8 cellular contexts compared by ENCODE assay signal in the genomic region with DNA sequence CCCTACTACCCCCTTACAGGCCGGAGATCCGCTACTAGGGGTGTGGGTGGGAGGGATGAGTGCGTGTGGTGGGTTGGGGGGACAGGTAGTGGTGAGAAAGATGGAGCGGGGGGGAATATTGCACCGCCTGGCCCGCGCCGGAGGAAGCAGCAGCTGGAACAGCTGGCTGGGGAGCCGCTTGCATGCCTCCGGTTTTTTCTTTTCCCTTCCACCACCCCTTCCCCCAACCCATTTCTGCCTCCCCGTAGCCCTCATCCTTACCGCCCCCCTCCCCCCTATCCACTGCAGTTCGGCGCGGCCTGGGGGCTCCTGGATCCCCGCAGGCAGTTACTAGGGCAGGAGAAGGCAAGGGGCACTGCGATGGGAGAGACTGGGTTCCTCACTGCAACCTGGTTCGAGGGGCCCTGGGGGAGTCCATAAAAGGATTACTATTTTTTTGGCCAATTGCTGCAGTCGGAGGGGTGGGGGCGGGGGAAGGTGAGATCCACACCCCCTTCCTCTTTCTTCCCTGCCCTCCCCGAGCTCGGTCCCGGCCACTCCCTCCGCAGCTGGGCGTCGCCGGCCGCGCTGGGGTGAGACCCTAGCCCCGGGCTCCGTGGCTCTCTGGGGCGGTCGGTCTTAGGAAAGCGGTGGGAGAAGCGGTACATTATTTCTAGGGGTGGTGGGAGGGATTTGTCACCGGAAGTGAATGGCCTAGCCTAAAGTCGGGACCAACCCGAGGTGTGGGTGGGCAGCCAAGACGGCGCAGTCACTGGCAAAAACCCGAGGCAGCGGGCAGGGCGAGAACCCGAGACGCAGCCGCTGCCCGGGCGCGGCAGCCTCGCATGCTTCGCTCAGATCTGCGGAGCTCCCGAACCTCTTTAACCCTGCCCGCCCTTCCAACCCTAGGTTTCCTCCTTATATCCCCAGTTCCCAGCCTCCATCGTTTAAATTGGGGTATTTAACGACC. TPM values are rescaled to one million over a fixed set of nuclear protein-coding genes. Genes with fewer than 3 reads are reported as not detected.
DNase-seq lines count a peak whose midpoint lies in the region; ATAC-seq, FAIRE-seq and TF ChIP-seq lines count a peak whose summit lies in the region.

No MANE protein-coding gene starts in this region.

- ATAC-seq in GM21360 (IDR thresholded peaks at IDR 0.05; ENCODE audit: unreplicated experiment), result peak; percentile 48

- peaks cover 5% of the 10 kb centered on the region; the same call in 1 of the 2 replicates for H3K79me2 ChIP-seq in OCI-LY1 (ENCODE audit: insufficient read depth, low read length)
- peaks cover 19% of the 10 kb centered on the region for H3K79me2 ChIP-seq in endothelial cell of umbilical vein (ENCODE audit: control insufficient read depth, insufficient read depth, low read length)

- no peak overlapping the region for H2AFZ ChIP-seq in OCI-LY1 (ENCODE audit: low read length)
- peak overlapping the region; percentile 76 for H2AFZ ChIP-seq in endothelial cell of umbilical vein (ENCODE audit: low read depth, low read length)

- H3K27ac ChIP-seq in OCI-LY1 (ENCODE audit: low read depth, low read length, poor library complexity, severe bottlenecking) (peak overlapping the region; percentile 94), endothelial cell of umbilical vein (ENCODE audit: insufficient read depth, low read depth, low read length) (peak overlapping the region; percentile 72)

- H3K9ac ChIP-seq in OCI-LY1 (ENCODE audit: low read length) (peak overlapping the region; percentile 91), endothelial cell of umbilical vein (replicated peaks; ENCODE audit: extremely low read depth, insufficient read depth, low read length) (peak overlapping the region; percentile 94)

- POLR2A ChIA-PET in endothelial cell of umbilical vein (lab: Charles Lee), result interaction anchor here (1.1 to 2.8 kb wide), 6 partner anchors 20 to 133 kb away, joined by 4 to 39 read pairs (median 6); a partner anchor contains a TSS

- H3K9me1 ChIP-seq in endothelial cell of umbilical vein (replicated peaks; ENCODE audit: control insufficient read depth, extremely low read depth, insufficient read depth, low read length), result no peaks in the 10 kb centered on the region

- H3K4me3 ChIP-seq in OCI-LY1 (ENCODE audit: low read depth, low read length, poor library complexity, severe bottlenecking) (peak overlapping the region; percentile 85), endothelial cell of umbilical vein (replicated peaks in 1 of 3; ENCODE audit: insufficient read depth in 1 of 3, low read depth in 1 of 3, low read length in 3 of 3) (peak overlapping the region; percentile 66 to 92 (median 84))

- H3F3A ChIP-seq in OCI-LY1 (ENCODE audit: insufficient read depth, low read length), result peaks cover 4% of the 10 kb centered on the region; the same call in 1 of the 2 replicates

- TF ChIP-seq CTCF in OCI-LY1 (IDR thresholded peaks at IDR 0.05; ENCODE audit: low read length), result no peak
- no peak for TF ChIP-seq CTCF in endothelial cell of umbilical vein (IDR thresholded peaks at IDR 0.05; ENCODE audit: extremely low read depth in 1 of 2, insufficient read depth in 1 of 2, low read depth in 1 of 2, low read length in 2 of 2)

- intact Hi-C loops in endothelial cell of umbilical vein (cut with micrococcal nuclease), result loop anchor here (1.0 to 5.0 kb wide), 6 partner anchors 20 to 428 kb away; a partner anchor contains a TSS

- H3K4me2 ChIP-seq in OCI-LY1 (ENCODE audit: low read length), result peak overlapping the region; percentile 80
- peak overlapping the region; percentile 96 for H3K4me2 ChIP-seq in endothelial cell of umbilical vein (ENCODE audit: insufficient read depth, low read length)

- dilution Hi-C loops in endothelial cell of umbilical vein (cut with MboI; ENCODE audit: extremely low pct_ligation_motif_present, low sequenced_read_pairs), result no loop called here

- TF ChIP-seq POLR2A in endothelial cell of umbilical vein (IDR thresholded peaks at IDR 0.05; ENCODE audit: low read depth, low read length), result peak; percentile 94

- CTCF ChIA-PET in endothelial cell of umbilical vein (lab: Charles Lee), result interaction anchor here (0.6 to 4.0 kb wide), 7 partner anchors 12 to 133 kb away, joined by 3 to 27 read pairs (median 4); a partner anchor contains a TSS

- peak; percentile 88 for FAIRE-seq in HTR-8/SVneo (lab: Jason Lieb, UNC)
- peak; percentile 91 for FAIRE-seq in endothelial cell of umbilical vein (lab: Jason Lieb, UNC)

- H3K9me3 ChIP-seq in OCI-LY1 (ENCODE audit: low read length) (no peaks in the 10 kb centered on the region), endothelial cell of umbilical vein (replicated peaks; ENCODE audit: control insufficient read depth, insufficient read depth, low read length) (no peaks in the 10 kb centered on the region)

- no TSS peak for BruUV-seq in endothelial cell of umbilical vein (replicated peaks; lab: Mats Ljungman, UMichigan)

- H4K20me1 ChIP-seq in OCI-LY1 (ENCODE audit: insufficient read depth, low read length), result no peaks in the 10 kb centered on the region
- H4K20me1 ChIP-seq in endothelial cell of umbilical vein (replicated peaks; ENCODE audit: control insufficient read depth, extremely low read depth, insufficient read depth, low read length), result no peaks in the 10 kb centered on the region

- H3K9me2 ChIP-seq in OCI-LY1 (ENCODE audit: low read depth, low read length), result no peaks in the 10 kb centered on the region

- H3K36me3 ChIP-seq in OCI-LY1 (ENCODE audit: insufficient read depth, low read length), result peaks cover 12% of the 10 kb centered on the region
- H3K36me3 ChIP-seq in endothelial cell of umbilical vein (ENCODE audit: control insufficient read depth in 2 of 2, extremely low read depth in 1 of 2, insufficient read depth in 2 of 2, low read length in 2 of 2), result no peaks in the 10 kb centered on the region

- H3K27me3 ChIP-seq in OCI-LY1 (ENCODE audit: insufficient read depth, low read length) (no peaks in the 10 kb centered on the region), endothelial cell of umbilical vein (ENCODE audit: control insufficient read depth in 2 of 2, insufficient read depth in 2 of 2, low read length in 2 of 2) (no peaks in the 10 kb centered on the region)

- DNase-seq in COLO829 (ENCODE audit: low spot score) (peak; percentile 88), HTR-8/SVneo (ENCODE audit: insufficient read length, low spot score) (peak; percentile 92), endothelial cell of umbilical vein (ENCODE audit: low read depth, low spot score) (peak; percentile 93), midbrain (lab: John Stamatoyannopoulos, UW) (peak; percentile 64)
- DNase-seq in activated CD8-positive, alpha-beta memory T cell treated with anti-CD3 and anti-CD28 coated beads, Interleukin-2, amount 50 U/mL, for 48 hours, result peak; percentile 89
- DNase-seq in stimulated activated CD8-positive, alpha-beta memory T cell treated with anti-CD3 and anti-CD28 coated beads, Interleukin-15, amount 100 ng/mL, for 4 hours (ENCODE audit: low read depth in 2 of 2), result peak; percentile 54 to 60

- H3K4me1 ChIP-seq in OCI-LY1 (ENCODE audit: insufficient read depth, low read length, severe bottlenecking) (peaks cover 50% of the 10 kb centered on the region), endothelial cell of umbilical vein (ENCODE audit: control insufficient read depth, extremely low read depth, insufficient read depth, low read length) (peaks cover 25% of the 10 kb centered on the region)

TF ChIP-seq in endothelial cell of umbilical vein, 7 proteins besides CTCF, POLR2A, EP300 and RAD21:
- no peak for TF ChIP-seq EZH2 (IDR thresholded peaks at IDR 0.05; ENCODE audit: borderline replicate concordance, low read depth, low read length, severe bottlenecking)
- TF ChIP-seq POLR2AphosphoS5 (IDR thresholded peaks at IDR 0.05; ENCODE audit: insufficient read depth, low read depth, low read length), result peak; percentile 84

RNA-seq across cellular contexts. Expression of a gene that starts 0.8 kb away (rescaled TPM):
- total RNA-seq in endothelial cell of umbilical vein, result 17.1 and 19.1 TPM in 2 replicates
- polyA plus RNA-seq in endothelial cell of umbilical vein, result 13.5 and 15.9 TPM in 2 replicates
- polyA plus RNA-seq in endothelial cell of umbilical vein (2011; cell fraction: cytosol; rRNA removed), result 13.8 and 14.2 TPM in 2 replicates
- 10.5 and 10.7 TPM in 2 replicates for polyA plus RNA-seq in endothelial cell of umbilical vein (2011; cell fraction: nucleus; rRNA removed)
- 12.0 and 13.0 TPM in 2 replicates for polyA plus RNA-seq in endothelial cell of umbilical vein (2012)
- 7.9 and 10.1 TPM in 2 replicates for polyA minus RNA-seq in endothelial cell of umbilical vein
- 9.5 TPM for polyA minus RNA-seq in endothelial cell of umbilical vein (2011; cell fraction: cytosol; rRNA and poly(A)+ RNA removed)
- polyA minus RNA-seq in endothelial cell of umbilical vein (2011; cell fraction: nucleus; rRNA and poly(A)+ RNA removed), result 5.4 and 5.9 TPM in 2 replicates

RNA-seq across cellular contexts. Expression of a gene that starts 24.3 kb away (rescaled TPM):
- 0.40 and 0.48 TPM in 2 replicates for total RNA-seq in endothelial cell of umbilical vein
- polyA plus RNA-seq in endothelial cell of umbilical vein, result 0.32 and 0.46 TPM in 2 replicates
- polyA plus RNA-seq in endothelial cell of umbilical vein (2011; cell fraction: cytosol; rRNA removed), result 0.49 and 0.59 TPM in 2 replicates
- 0.63 and 0.75 TPM in 2 replicates for polyA plus RNA-seq in endothelial cell of umbilical vein (2011; cell fraction: nucleus; rRNA removed)
- 0.11 TPM in 1 of 2 replicates, not detected in the other for polyA plus RNA-seq in endothelial cell of umbilical vein (2012)
- polyA minus RNA-seq in endothelial cell of umbilical vein, result 0.34 and 0.80 TPM in 2 replicates
- not detected for polyA minus RNA-seq in endothelial cell of umbilical vein (2011; cell fraction: cytosol; rRNA and poly(A)+ RNA removed)
- polyA minus RNA-seq in endothelial cell of umbilical vein (2011; cell fraction: nucleus; rRNA and poly(A)+ RNA removed), result 0.58 and 0.72 TPM in 2 replicates

RNA-seq across cellular contexts. Expression of a gene that starts 35.1 kb away (rescaled TPM):
- total RNA-seq in endothelial cell of umbilical vein, result 6.8 and 7.1 TPM in 2 replicates
- polyA plus RNA-seq in endothelial cell of umbilical vein, result 5.6 and 5.8 TPM in 2 replicates
- polyA plus RNA-seq in endothelial cell of umbilical vein (2011; cell fraction: cytosol; rRNA removed), result 5.2 and 5.3 TPM in 2 replicates
- 7.9 and 8.5 TPM in 2 replicates for polyA plus RNA-seq in endothelial cell of umbilical vein (2011; cell fraction: nucleus; rRNA removed)
- polyA plus RNA-seq in endothelial cell of umbilical vein (2012), result 2.2 and 3.7 TPM in 2 replicates
- polyA minus RNA-seq in endothelial cell of umbilical vein, result 15.8 and 17.3 TPM in 2 replicates
- polyA minus RNA-seq in endothelial cell of umbilical vein (2011; cell fraction: cytosol; rRNA and poly(A)+ RNA removed), result 7.7 TPM
- 7.2 and 11.2 TPM in 2 replicates for polyA minus RNA-seq in endothelial cell of umbilical vein (2011; cell fraction: nucleus; rRNA and poly(A)+ RNA removed)

Comparison
In these comparisons a context has a peak if more than half of its experiments do, and no peak if none do; other contexts are left out.
1. Peak in every context shown above with its lines: DNase-seq, ATAC-seq, H3K4me3 ChIP-seq and H3K27ac ChIP-seq.